2 cellular contexts compared by ENCODE assay signal in the genomic region with DNA sequence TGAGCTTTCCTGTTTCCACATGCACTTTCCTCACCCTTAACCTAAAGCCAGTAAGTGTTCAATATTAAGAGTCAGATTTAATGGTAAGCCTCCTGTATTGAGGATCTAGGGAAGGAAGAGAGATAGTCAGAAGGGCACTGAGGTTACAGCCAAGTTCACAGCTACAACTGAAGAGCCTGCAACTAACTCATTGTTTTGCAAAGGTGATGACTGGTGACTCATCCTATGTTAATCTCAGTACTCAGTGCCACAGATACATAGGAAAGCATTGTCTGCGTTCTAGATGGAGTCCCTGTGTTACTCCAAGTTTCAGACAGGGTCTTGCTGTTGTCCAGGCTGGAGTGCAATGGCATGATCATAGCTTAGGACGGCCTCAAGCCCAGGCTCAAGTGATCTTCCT.
A peak's percentile ranks its signal among the peaks of the same experiment; 100 is the strongest.
TF ChIP-seq lines count a peak whose summit lies in the region.

No MANE protein-coding gene starts in this region.

TF ChIP-seq in IMR-90, 13 proteins besides CTCF, POLR2A, EP300 and RAD21:
- TF ChIP-seq SMC3 (IDR thresholded peaks at IDR 0.05; ENCODE audit: low read depth, low read length): no peak
- no peak for TF ChIP-seq FOS (IDR thresholded peaks at IDR 0.05; ENCODE audit: low read depth, low read length)
- no peak for TF ChIP-seq CEBPB (IDR thresholded peaks at IDR 0.05; ENCODE audit: low read depth, low read length)
- TF ChIP-seq, protein P1, sequence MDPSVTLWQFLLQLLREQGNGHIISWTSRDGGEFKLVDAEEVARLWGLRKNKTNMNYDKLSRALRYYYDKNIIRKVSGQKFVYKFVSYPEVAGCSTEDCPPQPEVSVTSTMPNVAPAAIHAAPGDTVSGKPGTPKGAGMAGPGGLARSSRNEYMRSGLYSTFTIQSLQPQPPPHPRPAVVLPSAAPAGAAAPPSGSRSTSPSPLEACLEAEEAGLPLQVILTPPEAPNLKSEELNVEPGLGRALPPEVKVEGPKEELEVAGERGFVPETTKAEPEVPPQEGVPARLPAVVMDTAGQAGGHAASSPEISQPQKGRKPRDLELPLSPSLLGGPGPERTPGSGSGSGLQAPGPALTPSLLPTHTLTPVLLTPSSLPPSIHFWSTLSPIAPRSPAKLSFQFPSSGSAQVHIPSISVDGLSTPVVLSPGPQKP (IDR thresholded peaks at IDR 0.05; ENCODE audit: borderline replicate concordance, low read depth, low read length): no peak
- no peak for TF ChIP-seq BHLHE40 (IDR thresholded peaks at IDR 0.05; ENCODE audit: low read depth, low read length)
- no peak for TF ChIP-seq RFX5 (IDR thresholded peaks at IDR 0.05; ENCODE audit: low read depth, low read length)
- TF ChIP-seq RCOR1 (IDR thresholded peaks at IDR 0.05; ENCODE audit: insufficient replicate concordance, low read length): no peak
- TF ChIP-seq MAFK (IDR thresholded peaks at IDR 0.05; ENCODE audit: low read depth, low read length): no peak
- TF ChIP-seq NFE2L2 (IDR thresholded peaks at IDR 0.05; ENCODE audit: low read depth, low read length): no peak
- TF ChIP-seq MXI1 (IDR thresholded peaks at IDR 0.05; ENCODE audit: borderline replicate concordance, low read depth, low read length): no peak
- TF ChIP-seq MAZ (IDR thresholded peaks at IDR 0.05; ENCODE audit: borderline replicate concordance, low read depth, low read length): no peak
- no peak for TF ChIP-seq CHD1 (IDR thresholded peaks at IDR 0.05; ENCODE audit: low read depth, low read length)
- TF ChIP-seq, protein P2, sequence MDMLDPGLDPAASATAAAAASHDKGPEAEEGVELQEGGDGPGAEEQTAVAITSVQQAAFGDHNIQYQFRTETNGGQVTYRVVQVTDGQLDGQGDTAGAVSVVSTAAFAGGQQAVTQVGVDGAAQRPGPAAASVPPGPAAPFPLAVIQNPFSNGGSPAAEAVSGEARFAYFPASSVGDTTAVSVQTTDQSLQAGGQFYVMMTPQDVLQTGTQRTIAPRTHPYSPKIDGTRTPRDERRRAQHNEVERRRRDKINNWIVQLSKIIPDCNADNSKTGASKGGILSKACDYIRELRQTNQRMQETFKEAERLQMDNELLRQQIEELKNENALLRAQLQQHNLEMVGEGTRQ (IDR thresholded peaks at IDR 0.05; ENCODE audit: low read depth, low read length): no peak

TF ChIP-seq in H1, 55 proteins besides CTCF, POLR2A, EP300 and RAD21:
- TF ChIP-seq NRF1 (IDR thresholded peaks at IDR 0.05; ENCODE audit: low read depth, low read length): no peak
- TF ChIP-seq JUN (IDR thresholded peaks at IDR 0.05; ENCODE audit: low read depth, low read length): peak; percentile 27; the same call in 1 of the 2 replicates
- TF ChIP-seq TBP (IDR thresholded peaks at IDR 0.05; ENCODE audit: low read depth, low read length): no peak
- TF ChIP-seq JUND (IDR thresholded peaks at IDR 0.05; ENCODE audit: low read length): peak; percentile 92
- no peak for TF ChIP-seq RNF2 (IDR thresholded peaks at IDR 0.05; ENCODE audit: borderline replicate concordance, low read depth, low read length, missing control alignments, poor library complexity, severe bottlenecking)
- no peak for TF ChIP-seq CHD1 (IDR thresholded peaks at IDR 0.05; ENCODE audit: low read depth, low read length)
- TF ChIP-seq, protein P3, sequence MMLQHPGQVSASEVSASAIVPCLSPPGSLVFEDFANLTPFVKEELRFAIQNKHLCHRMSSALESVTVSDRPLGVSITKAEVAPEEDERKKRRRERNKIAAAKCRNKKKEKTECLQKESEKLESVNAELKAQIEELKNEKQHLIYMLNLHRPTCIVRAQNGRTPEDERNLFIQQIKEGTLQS (IDR thresholded peaks at IDR 0.05; ENCODE audit: insufficient read depth, low read depth, low read length): no peak
